Comparison of ENCODE assay signal across 8 cellular contexts in the genomic region with DNA sequence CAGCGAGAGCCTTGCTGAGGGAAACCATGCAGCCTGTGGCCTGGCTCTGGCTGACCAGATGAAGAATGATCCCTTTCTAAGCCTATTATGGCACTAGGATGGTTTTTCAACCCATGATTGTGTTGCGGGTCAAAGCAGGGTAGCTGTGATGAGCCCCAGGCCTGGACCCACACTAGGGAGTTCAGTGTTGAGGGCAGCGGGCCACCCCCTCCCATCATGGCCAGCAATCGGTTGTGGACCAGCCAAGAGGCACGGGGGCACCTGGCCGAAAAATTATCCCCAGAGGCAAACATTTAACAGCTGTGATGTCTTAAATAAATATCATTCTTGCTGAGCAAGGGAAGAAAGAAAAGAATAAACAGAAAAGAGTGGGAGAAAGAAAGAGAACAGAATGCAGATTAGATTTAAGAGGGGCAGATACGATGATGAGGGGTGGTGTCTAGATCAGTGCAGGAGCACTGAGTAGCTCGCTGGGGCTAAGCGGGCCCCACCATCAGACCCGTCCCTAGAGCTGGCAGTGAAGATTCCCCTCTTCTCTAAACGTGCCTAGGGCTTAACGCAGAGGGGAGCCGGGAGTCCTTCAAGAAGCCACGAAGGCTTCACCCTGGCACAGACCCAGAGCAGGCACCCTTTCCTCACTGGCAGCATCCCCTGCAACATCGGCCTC.
DNase-seq lines count a peak whose midpoint lies in the region; ATAC-seq and TF ChIP-seq lines count a peak whose summit lies in the region.

No MANE protein-coding gene starts in this region.

- H3K36me3 Mint-ChIP-seq in mesothelial cell of epicardium, result peaks cover 41% of the 10 kb centered on the region

- no peak for TF ChIP-seq POLR2A in vagina (IDR thresholded peaks at IDR 0.05)

- no peaks in the 10 kb centered on the region for H3K27me3 Mint-ChIP-seq in mesothelial cell of epicardium (ENCODE audit: low read depth)

- H3K4me1 ChIP-seq in heart right ventricle (peaks cover 0 to 63% (median 13%) of the 10 kb centered on the region in 9 donors), osteoblast (ENCODE audit: insufficient read depth, low read length) (peaks cover 14% of the 10 kb centered on the region), vagina (peaks cover 25% of the 10 kb centered on the region)

- H3K36me3 ChIP-seq in heart right ventricle (no peaks in the 10 kb centered on the region), osteoblast (ENCODE audit: insufficient read depth, low read length) (no peaks in the 10 kb centered on the region), vagina (no peaks in the 10 kb centered on the region)

- peak overlapping the region in 7 of 10 donors; percentile 19 to 34 (median 30) for H3K4me3 ChIP-seq in heart right ventricle
- peak overlapping the region; percentile 62 for H3K4me3 ChIP-seq in osteoblast (ENCODE audit: insufficient read depth, low read length)
- peak overlapping the region; percentile 21 to 23 for H3K4me3 ChIP-seq in vagina

- H3K9me3 ChIP-seq in heart right ventricle (peaks cover 0 to 23% (median 8%) of the 10 kb centered on the region in 11 donors), osteoblast (ENCODE audit: low read depth, low read length) (no peaks in the 10 kb centered on the region), vagina (peaks cover 3% of the 10 kb centered on the region)

- H3K27me3 ChIP-seq in heart right ventricle (no peaks in the 10 kb centered on the region), osteoblast (ENCODE audit: insufficient read depth, low read length) (no peaks in the 10 kb centered on the region), vagina (no peaks in the 10 kb centered on the region)

- H3K9me3 Mint-ChIP-seq in mesothelial cell of epicardium, result peaks cover 17% of the 10 kb centered on the region

- peak overlapping the region; percentile 70 for H2AFZ ChIP-seq in osteoblast (ENCODE audit: low read length)

- peak overlapping the region; percentile 80 for H3K4me2 ChIP-seq in osteoblast (ENCODE audit: insufficient read depth, low read length)

- DNase-seq in heart right ventricle (no peak), cardiac septum (ENCODE audit: low spot score) (no peak), epithelial cell of prostate (ENCODE audit: low read depth, low spot score) (no peak), osteoblast (ENCODE audit: insufficient read length, low spot score, missing footprints) (no peak), vagina (ENCODE audit: extremely low spot score in 2 of 2) (no peak), mesothelial cell of epicardium (ENCODE audit: low spot score in 2 of 2, unreplicated experiment in 2 of 2) (no peak)
- DNase-seq in activated CD4-positive, alpha-beta T cell treated with anti-CD3 and anti-CD28 coated beads, Interleukin-2, amount 50 U/mL, for 4 hours, result no peak

- intact Hi-C loops in heart right ventricle (cut with DNase I), result loop anchor here in 2 of 10 donors (5.0 to 10.0 kb wide), 2 partner anchors 131 to 138 kb away; a partner anchor contains a TSS
- intact Hi-C loops in cardiac septum (cut with DNase I), result no loop called here
- intact Hi-C loops in vagina (cut with DNase I), result loop anchor here (10.0 kb wide), 1 partner anchor 141 kb away; a partner anchor contains a TSS

- H3K27ac Mint-ChIP-seq in mesothelial cell of epicardium, result no peak overlapping the region

- H3K79me2 ChIP-seq in osteoblast (ENCODE audit: insufficient read depth, low read length), result no peaks in the 10 kb centered on the region

- TF ChIP-seq CTCF in heart right ventricle (IDR thresholded peaks at IDR 0.05) (no peak), osteoblast (IDR thresholded peaks at IDR 0.05; ENCODE audit: extremely low read depth, low read depth, low read length) (no peak), vagina (IDR thresholded peaks at IDR 0.05) (no peak), mesothelial cell of epicardium (IDR thresholded peaks at IDR 0.05; ENCODE audit: unreplicated experiment) (no peak)

- 62 to 66% methylated on average over 15 of the region's 15 CpGs for WGBS in heart right ventricle, 2 donors

- H3K4me3 Mint-ChIP-seq in mesothelial cell of epicardium, result no peak overlapping the region

- peaks cover 10% of the 10 kb centered on the region for H3K4me1 Mint-ChIP-seq in mesothelial cell of epicardium

- H4K20me1 ChIP-seq in osteoblast (ENCODE audit: insufficient read depth, low read length), result no peaks in the 10 kb centered on the region

- ATAC-seq in heart right ventricle, result peak in 5 of 8 donors; percentile 7 to 53 (median 41)
- no peak for ATAC-seq in GM18517 (IDR thresholded peaks at IDR 0.05; ENCODE audit: unreplicated experiment)

- H3K27ac ChIP-seq in heart right ventricle (peak overlapping the region in 5 of 10 donors; percentile 25 to 74 (median 36)), epithelial cell of prostate (peak overlapping the region; percentile 96), osteoblast (ENCODE audit: low read depth, low read length) (peak overlapping the region; percentile 50), vagina (peak overlapping the region; percentile 92)
